In genomic region chr3:148981236-148981635, GRCh38 we compare ENCODE assay signal across 22 cellular contexts.
"Had no signal": no experiment of that assay in that cellular context is flagged by ENCODE, and none has a peak within 500 bp of the region (broad histone marks: within the 10 kb centered on the region; RNA-seq: fewer than 3 reads in every experiment).

No MANE protein-coding gene starts in this region.

- FAIRE-seq: endothelial cell of umbilical vein, frontal cortex, kidney had no signal

- DNase-seq: colonic mucosa; cortex of kidney; effector CD8-positive, alpha-beta T cell; foreskin keratinocyte; heart left ventricle; hypothalamus; immature natural killer cell; islet precursor cell; kidney; kidney glomerular epithelial cell; left colon; left lung; left ventricle myocardium superior; lower lobe of right lung; mesenchymal stem cell; mucosa of descending colon; naive B cell had no signal

- H3K79me2 ChIP-seq: hepatocyte had no signal

- H3K9me3 ChIP-seq: colonic mucosa, esophagus muscularis mucosa, left lung, lower lobe of right lung, mucosa of descending colon had no signal

- ATAC-seq: foreskin keratinocyte, gastroesophageal sphincter, heart left ventricle, left colon, left lung, left ventricle myocardium superior, lower lobe of right lung, mucosa of descending colon had no signal

- H3K4me1 ChIP-seq: colonic mucosa, esophagus muscularis mucosa, foreskin keratinocyte, heart left ventricle, left lung, lower lobe of right lung had no signal

- H3K4me2 ChIP-seq: hepatocyte had no signal

- H3K4me3 ChIP-seq: colonic mucosa, esophagus muscularis mucosa, gastroesophageal sphincter, heart left ventricle, hepatocyte, left lung, lower lobe of right lung, mucosa of descending colon had no signal

- H3K27ac ChIP-seq: colonic mucosa, esophagus muscularis mucosa, foreskin keratinocyte, gastroesophageal sphincter, heart left ventricle, hepatocyte, left lung, lower lobe of right lung had no signal

- H3K36me3 ChIP-seq: colonic mucosa, esophagus muscularis mucosa, gastroesophageal sphincter, heart left ventricle, left lung, lower lobe of right lung had no signal

- H2AFZ ChIP-seq: hepatocyte had no signal

- H3K27me3 ChIP-seq: colonic mucosa, esophagus muscularis mucosa, foreskin keratinocyte, gastroesophageal sphincter, heart left ventricle, hepatocyte, left lung had no signal
